ENCODE assay signal across 9 cellular contexts in genomic region chr2:207166039-207166348, GRCh38. TPM values are rescaled to one million over a fixed set of nuclear protein-coding genes. Genes with fewer than 3 reads are reported as not detected.
DNase-seq lines count a peak whose midpoint lies in the region; ATAC-seq, FAIRE-seq and TF ChIP-seq lines count a peak whose summit lies in the region.
"Had no signal": no experiment of that assay in that cellular context is flagged by ENCODE, and none has a peak within 500 bp of the region (broad histone marks: within the 10 kb centered on the region; RNA-seq: fewer than 3 reads in every experiment).

No MANE protein-coding gene starts in this region.

- H4K20me1 ChIP-seq in smooth muscle cell (ENCODE audit: low read depth) = peaks cover 24% of the 10 kb centered on the region

- no peak for TF ChIP-seq EP300 in A549 (IDR thresholded peaks at IDR 0.05)

- no peaks in the 10 kb centered on the region for H3K36me3 ChIP-seq in smooth muscle cell (ENCODE audit: low read depth)

- H3K27ac ChIP-seq in A549 = peak overlapping the region; percentile 97 to 100
- H3K27ac ChIP-seq in smooth muscle cell (ENCODE audit: low read depth) = peak overlapping the region; percentile 99

- FAIRE-seq in A549 (lab: Jason Lieb, UNC) = no peak
- FAIRE-seq: G401.6 had no signal

- WGBS in A549 (ENCODE audit: missing lambda C conversion rate) = 0% methylated on average over 5 of the region's 20 CpGs
- WGBS in smooth muscle cell (ENCODE audit: low lambda C conversion rate) = 2% methylated on average over 19 of the region's 20 CpGs

- H3K4me2 ChIP-seq in A549 (peak overlapping the region; percentile 79; the same call in 1 of the 3 replicates), smooth muscle cell (peak overlapping the region; percentile 96)

- peak overlapping the region; percentile 83 for H3K4me3 Mint-ChIP-seq in central memory CD8-positive, alpha-beta T cell

- H3K27me3 Mint-ChIP-seq in central memory CD8-positive, alpha-beta T cell = peaks cover 76% of the 10 kb centered on the region

- H3K27me3 ChIP-seq in smooth muscle cell (ENCODE audit: low read depth) = no peaks in the 10 kb centered on the region

- peaks cover 13% of the 10 kb centered on the region for H3K36me3 Mint-ChIP-seq in central memory CD8-positive, alpha-beta T cell (ENCODE audit: insufficient read depth)

- H3K4me1 ChIP-seq in A549 = peaks cover 29% of the 10 kb centered on the region
- H3K4me1 ChIP-seq in smooth muscle cell (ENCODE audit: low read depth) = peaks cover 40% of the 10 kb centered on the region

- H3K9me3 Mint-ChIP-seq in central memory CD8-positive, alpha-beta T cell = no peaks in the 10 kb centered on the region

- TF ChIP-seq CTCF in A549 (IDR thresholded peaks at IDR 0.05) = no peak
- TF ChIP-seq CTCF in smooth muscle cell (IDR thresholded peaks at IDR 0.05; ENCODE audit: borderline replicate concordance, insufficient read depth, poor library complexity, severe bottlenecking) = no peak

- H3K4me3 ChIP-seq in A549 = peak overlapping the region; percentile 76
- peak overlapping the region; percentile 83 for H3K4me3 ChIP-seq in smooth muscle cell

- H3K9me3 ChIP-seq in A549 = no peaks in the 10 kb centered on the region
- no peaks in the 10 kb centered on the region for H3K9me3 ChIP-seq in smooth muscle cell (replicated peaks; ENCODE audit: low read depth)

- H3K79me2 ChIP-seq in smooth muscle cell (ENCODE audit: low read depth) = peaks cover 23% of the 10 kb centered on the region

- H3K27ac Mint-ChIP-seq in central memory CD8-positive, alpha-beta T cell (ENCODE audit: low read depth) = peak overlapping the region; percentile 90

- CTCF ChIA-PET in A549 (lab: Yijun Ruan, JAX) = interaction anchor here (0.7 to 2.4 kb wide), 6 partner anchors 13 to 307 kb away, joined by 3 to 15 read pairs (median 4); no protein-coding TSS in a partner anchor

- H3K9ac ChIP-seq in smooth muscle cell (ENCODE audit: low read depth) = peak overlapping the region; percentile 100

- H3F3A ChIP-seq in smooth muscle cell (ENCODE audit: low read depth) = peaks cover 12% of the 10 kb centered on the region

- POLR2A ChIA-PET in A549 (lab: Yijun Ruan, JAX) = interaction anchor here (0.6 to 6.7 kb wide), 35 partner anchors 9 to 459 kb away, joined by 3 to 111 read pairs (median 4); partner anchors contain the start of genes CREB1, FASTKD2, MDH1B and METTL21A

- no peak for TF ChIP-seq POLR2A in A549 (IDR thresholded peaks at IDR 0.05; ENCODE audit: low read length)

- no peak; a peak in 1 of 5 replicates for TF ChIP-seq RAD21 in A549 (conservative IDR thresholded peaks at IDR 0.05 in 1 of 2, IDR thresholded peaks at IDR 0.05 in 1 of 2)

- peak; percentile 94 to 100 for DNase-seq in A549 (ENCODE audit: low read depth in 1 of 2, low spot score in 1 of 2)
- peak; percentile 100 for DNase-seq in NCI-H2227 (lab: John Stamatoyannopoulos, UW; ENCODE audit: unreplicated experiment)
- DNase-seq in activated CD4-positive, CD25-positive, alpha-beta regulatory T cell treated with anti-CD3 and anti-CD28 coated beads, Interleukin-2, amount 50 U/mL, for 72 hours = peak; percentile 94
- peak; percentile 76 to 78 for DNase-seq in central memory CD8-positive, alpha-beta T cell (ENCODE audit: low spot score in 2 of 2)
- DNase-seq in inferior parietal cortex (ENCODE audit: extremely low spot score) = peak; percentile 98
- peak; percentile 92 for DNase-seq in smooth muscle cell (lab: John Stamatoyannopoulos, UW; ENCODE audit: unreplicated experiment)

- peak; percentile 78 to 87 for ATAC-seq in A549
- peak; percentile 95 for ATAC-seq in GM18873 (IDR thresholded peaks at IDR 0.05; ENCODE audit: low FRiP score, unreplicated experiment)
- ATAC-seq in HG03139 (IDR thresholded peaks at IDR 0.05; ENCODE audit: unreplicated experiment) = peak; percentile 94
- peak; percentile 91 for ATAC-seq in central memory CD8-positive, alpha-beta T cell (replicated peaks; ENCODE audit: extremely low read depth, poor library complexity, severe bottlenecking)

- peaks cover 24% of the 10 kb centered on the region for H3K4me1 Mint-ChIP-seq in central memory CD8-positive, alpha-beta T cell

- H2AFZ ChIP-seq in smooth muscle cell (ENCODE audit: low read depth) = no peak overlapping the region

TF ChIP-seq in A549, 52 proteins besides CTCF, POLR2A, EP300 and RAD21:
- TF ChIP-seq PHF8 (IDR thresholded peaks at IDR 0.05; ENCODE audit: borderline replicate concordance, low read depth) = no peak
- TF ChIP-seq POLR2AphosphoS2 (conservative IDR thresholded peaks at IDR 0.05; ENCODE audit: low read length) = no peak
- TF ChIP-seq MAX (IDR thresholded peaks at IDR 0.05) = peak; percentile 38
- no peak; the same call in 1 of the 2 replicates for TF ChIP-seq MAZ (IDR thresholded peaks at IDR 0.05; ENCODE audit: borderline replicate concordance, low read depth, low read length)
- peak; percentile 51 for TF ChIP-seq USF2 (IDR thresholded peaks at IDR 0.05)
- no peak for TF ChIP-seq GATA3 (IDR thresholded peaks at IDR 0.05; ENCODE audit: borderline replicate concordance)
- no peak for TF ChIP-seq E2F6 (IDR thresholded peaks at IDR 0.05; ENCODE audit: borderline replicate concordance, low read depth)
- no peak for TF ChIP-seq RCOR1 (IDR thresholded peaks at IDR 0.05; ENCODE audit: low read depth, low read length)
- TF ChIP-seq CHD4 (IDR thresholded peaks at IDR 0.05; ENCODE audit: borderline replicate concordance) = no peak
- no peak for TF ChIP-seq ZNF302 (CRISPR knock-in tag; IDR thresholded peaks at IDR 0.05)
- TF ChIP-seq JUNB (IDR thresholded peaks at IDR 0.05) = no peak
- TF ChIP-seq ZFP36 (IDR thresholded peaks at IDR 0.05; ENCODE audit: borderline replicate concordance, partially characterized antibody) = peak; percentile 38

RNA-seq across cellular contexts. Expression of gene KLF7, which starts 0.2 kb away (rescaled TPM):
- polyA plus RNA-seq in A549 (2011; rRNA removed) (29.8 and 31.5 TPM in 2 replicates), A549 (2017; fragmentation: RNase III; extraction: RNeasy Plus Mini Kit Qiagen cat#74134 plus additional on column Dnase treatment) (17.2 to 18.0 TPM (median 17.8 TPM) in 3 replicates), smooth muscle cell (12.2 and 12.7 TPM in 2 replicates)
- 15.5 and 19.1 TPM in 2 replicates for polyA plus RNA-seq in A549 (2012; cell fraction: cytosol; rRNA removed)
- polyA plus RNA-seq in A549 (2012; cell fraction: nucleus; rRNA removed) = 29.5 and 35.8 TPM in 2 replicates
- 101 and 114 TPM in 2 replicates for polyA minus RNA-seq in A549 (2011; rRNA and poly(A)+ RNA removed)
- 16.1 and 27.6 TPM in 2 replicates for total RNA-seq in smooth muscle cell

Comparison
In these comparisons a context has a peak if more than half of its experiments do, and no peak if none do; other contexts are left out.
1. Peak in every context shown above with its lines: DNase-seq, ATAC-seq, H3K4me3 ChIP-seq and H3K27ac ChIP-seq.